In the genomic region with DNA sequence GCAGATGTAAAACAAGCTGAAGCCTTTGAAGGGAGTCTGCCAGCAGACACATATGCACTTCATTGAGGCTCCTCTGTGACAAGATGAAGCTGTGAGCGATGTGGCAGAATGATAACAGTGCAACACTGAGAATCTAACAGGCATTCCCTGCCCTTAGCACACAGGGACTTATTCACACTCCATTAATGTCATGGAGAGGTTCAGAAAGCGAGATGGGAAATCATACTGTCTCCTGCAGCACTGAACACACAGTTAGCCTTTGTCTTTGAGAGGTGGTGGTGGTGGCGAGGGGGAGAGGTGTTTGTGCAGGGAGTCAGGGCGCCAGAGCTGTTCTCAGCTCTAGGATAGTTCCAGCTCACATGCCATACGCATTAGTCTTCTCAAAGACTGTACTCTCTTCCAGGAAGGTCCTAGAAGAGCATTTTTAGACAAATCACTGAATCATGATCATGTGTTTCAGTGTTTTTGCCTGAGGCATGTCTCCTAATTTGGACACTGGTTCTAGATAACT, we compare ENCODE assay signal across 11 cellular contexts.
A peak's percentile ranks its signal among the peaks of the same experiment; 100 is the strongest.
DNase-seq lines count a peak whose midpoint lies in the region; ATAC-seq, FAIRE-seq and TF ChIP-seq lines count a peak whose summit lies in the region.
"Had no signal": no experiment of that assay in that cellular context is flagged by ENCODE, and none has a peak within 500 bp of the region (broad histone marks: within the 10 kb centered on the region; RNA-seq: fewer than 3 reads in every experiment).

No MANE protein-coding gene starts in this region.

- no peaks in the 10 kb centered on the region for H4K20me1 ChIP-seq in fibroblast of lung (ENCODE audit: control insufficient read depth, extremely low read depth, insufficient read depth, low read length)
- no peaks in the 10 kb centered on the region for H4K20me1 ChIP-seq in neural cell (ENCODE audit: insufficient read depth)

- TF ChIP-seq CTCF in AG09309 (IDR thresholded peaks at IDR 0.05; ENCODE audit: control insufficient read depth, insufficient read depth, low read depth, low read length, missing control alignments): no peak
- TF ChIP-seq CTCF in fibroblast of lung (conservative IDR thresholded peaks at IDR 0.05 in 1 of 2, IDR thresholded peaks at IDR 0.05 in 1 of 2; ENCODE audit: low read depth in 1 of 2, low read length in 2 of 2): no peak
- no peak for TF ChIP-seq CTCF in neural cell (IDR thresholded peaks at IDR 0.05; ENCODE audit: poor library complexity, severe bottlenecking)

- H3K27ac ChIP-seq in fibroblast of lung (ENCODE audit: insufficient read depth, low read length) (peak overlapping the region; percentile 94), neural cell (ENCODE audit: low read length) (peak overlapping the region; percentile 44)

- H3K36me3 ChIP-seq in fibroblast of lung (ENCODE audit: control insufficient read depth, insufficient read depth, low read length) (peaks cover 5% of the 10 kb centered on the region), neural cell (ENCODE audit: insufficient read depth, low read length) (no peaks in the 10 kb centered on the region)
- H3K36me3 ChIP-seq: pancreas had no signal

- peaks cover 40% of the 10 kb centered on the region for H3K4me1 ChIP-seq in fibroblast of lung (ENCODE audit: control insufficient read depth, extremely low read depth, insufficient read depth, low read length)
- H3K4me1 ChIP-seq: Caco-2, pancreas had no signal

- H3K4me3 ChIP-seq in AG09309 (ENCODE audit: control insufficient read depth, low read depth, low read length) (no peak overlapping the region), fibroblast of lung (replicated peaks in 1 of 4; ENCODE audit: control extremely low read depth in 1 of 4, insufficient read depth in 1 of 4, low read depth in 3 of 4, low read length in 4 of 4) (no peak overlapping the region), neural cell (ENCODE audit: low read length) (no peak overlapping the region)
- H3K4me3 ChIP-seq: pancreas had no signal

- TF ChIP-seq EP300 in neural cell (conservative IDR thresholded peaks at IDR 0.05; ENCODE audit: poor library complexity, severe bottlenecking): peak; percentile 65

- FAIRE-seq in RCC 7860 (lab: Jason Lieb, UNC): no peak
- FAIRE-seq: pancreas had no signal

- H3K4me2 ChIP-seq in fibroblast of lung (ENCODE audit: extremely low read depth, insufficient read depth, low read length) (peak overlapping the region; percentile 57), neural cell (ENCODE audit: low read length) (no peak overlapping the region)

- no peak for TF ChIP-seq POLR2A in GM18505 (IDR thresholded peaks at IDR 0.05; ENCODE audit: borderline replicate concordance, extremely low read depth, insufficient read depth, insufficient read length)

- H3K9me2 ChIP-seq in neural cell (ENCODE audit: insufficient read depth, low read length): no peaks in the 10 kb centered on the region

- no peaks in the 10 kb centered on the region for H3K9me3 ChIP-seq in fibroblast of lung (ENCODE audit: control insufficient read depth, insufficient read depth, low read depth, low read length)
- H3K9me3 ChIP-seq in neural cell (ENCODE audit: low read length): no peaks in the 10 kb centered on the region
- H3K9me3 ChIP-seq: Caco-2, pancreas had no signal

- ATAC-seq in GM18505 (IDR thresholded peaks at IDR 0.05; ENCODE audit: unreplicated experiment) (no peak), HG03097 (IDR thresholded peaks at IDR 0.05; ENCODE audit: low FRiP score, unreplicated experiment) (no peak), HG03460 (IDR thresholded peaks at IDR 0.05; ENCODE audit: unreplicated experiment) (no peak)

- H3K79me2 ChIP-seq in fibroblast of lung (ENCODE audit: control insufficient read depth, insufficient read depth, low read length) (peaks cover 10% of the 10 kb centered on the region), neural cell (replicated peaks; ENCODE audit: insufficient read depth, low read length) (no peaks in the 10 kb centered on the region)

- no peak overlapping the region for H2AFZ ChIP-seq in fibroblast of lung (ENCODE audit: low read length)
- no peak overlapping the region for H2AFZ ChIP-seq in neural cell (ENCODE audit: low read depth, low read length)

- DNase-seq in AG09309 (ENCODE audit: low read depth) (peak; percentile 78), RCC 7860 (ENCODE audit: low spot score) (peak; percentile 59), fibroblast of lung (ENCODE audit: low read depth in 2 of 2) (peak; percentile 89 to 94)
- no peak for DNase-seq in activated CD4-positive, alpha-beta T cell treated with anti-CD3 and anti-CD28 coated beads, Interleukin-2, amount 50 U/mL, for 4 hours
- DNase-seq: Caco-2, NCI-H2171 treated with DMSO at 0.1 percent for 48 hours, pancreas had no signal

- H3K27me3 ChIP-seq in fibroblast of lung (ENCODE audit: control insufficient read depth, insufficient read depth, low read length) (no peaks in the 10 kb centered on the region), neural cell (ENCODE audit: insufficient read depth, low read depth, low read length) (no peaks in the 10 kb centered on the region)
- H3K27me3 ChIP-seq: pancreas had no signal

- no peak for TF ChIP-seq RAD21 in neural cell (conservative IDR thresholded peaks at IDR 0.05)

- H3F3A ChIP-seq in neural cell (ENCODE audit: insufficient read depth, low read length, poor library complexity, severe bottlenecking): no peaks in the 10 kb centered on the region

- H3K9ac ChIP-seq in fibroblast of lung (ENCODE audit: insufficient read depth, low read length) (peak overlapping the region; percentile 13), neural cell (ENCODE audit: low read length) (peak overlapping the region; percentile 2)

TF ChIP-seq in neural cell, 6 proteins besides CTCF, POLR2A, EP300 and RAD21:
- TF ChIP-seq MXI1 (conservative IDR thresholded peaks at IDR 0.05; ENCODE audit: poor library complexity, severe bottlenecking) (no peak), POLR2AphosphoS5 (IDR thresholded peaks at IDR 0.05) (peak; percentile 68)
TF ChIP-seq in neural cell: peak in this region for 1.

Comparison
In these comparisons a context has a peak if more than half of its experiments do, and no peak if none do; other contexts are left out.
1. DNase-seq: peak in AG09309 (single experiment), RCC 7860 (single experiment) and fibroblast of lung (2 of 2); none in activated CD4-positive, alpha-beta T cell treated with anti-CD3 and anti-CD28 coated beads, Interleukin-2, amount 50 U/mL, for 4 hours (0 of 2).